In genomic region chr3:31434819-31435218, GRCh38 we compare ENCODE assay signal across 2 cellular contexts.
TF ChIP-seq lines count a peak whose summit lies in the region.

No MANE protein-coding gene starts in this region.

TF ChIP-seq in HepG2, 621 proteins besides CTCF, POLR2A, EP300 and RAD21 (continued from another document):
- TF ChIP-seq AHDC1 (CRISPR knock-in tag; IDR thresholded peaks at IDR 0.05; ENCODE audit: borderline replicate concordance): no peak

TF ChIP-seq in GM12891, 5 proteins besides CTCF, POLR2A, EP300 and RAD21 (continued from another document):
- TF ChIP-seq SPI1 (IDR thresholded peaks at IDR 0.05; ENCODE audit: low read depth, low read length): no peak
TF ChIP-seq in GM12891: peak in this region for 0.
